ENCODE assay signal across 8 cellular contexts in the genomic region with DNA sequence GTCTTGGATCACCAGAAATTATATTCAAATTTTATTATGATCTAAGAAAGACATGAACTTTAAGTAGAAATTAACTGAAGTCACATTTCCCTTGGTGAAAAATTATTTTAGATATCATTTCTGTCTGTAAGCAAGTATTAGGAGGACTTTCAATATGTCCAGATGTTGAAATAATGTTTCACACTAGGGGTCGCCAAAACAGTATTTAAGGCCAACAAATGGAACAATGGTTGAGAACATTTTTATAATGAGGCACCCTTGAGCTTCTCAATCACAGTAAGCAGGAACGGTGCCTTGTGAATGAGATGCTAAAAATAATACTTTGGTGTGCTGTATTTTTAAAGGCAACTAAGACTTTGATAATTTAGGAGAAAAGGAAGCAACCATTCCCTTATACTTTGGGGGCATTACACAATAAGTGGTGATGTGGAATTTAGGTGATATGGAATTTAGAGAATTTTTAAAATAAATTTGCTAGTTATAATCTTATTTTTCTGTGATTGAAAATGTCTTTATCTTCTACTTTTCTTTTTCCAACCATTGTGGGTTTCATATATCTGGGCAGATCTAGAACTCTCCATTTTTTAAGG. TPM values are rescaled to one million over a fixed set of nuclear protein-coding genes. Genes with fewer than 3 reads are reported as not detected.
DNase-seq lines count a peak whose midpoint lies in the region; ATAC-seq and TF ChIP-seq lines count a peak whose summit lies in the region.

No MANE protein-coding gene starts in this region.

- no peaks in the 10 kb centered on the region for H3K4me1 ChIP-seq in OCI-LY7 (ENCODE audit: insufficient read depth, low read length, poor library complexity, severe bottlenecking)
- no peaks in the 10 kb centered on the region for H3K4me1 ChIP-seq in breast epithelium
- no peaks in the 10 kb centered on the region for H3K4me1 ChIP-seq in suprapubic skin

- no peak for TF ChIP-seq POLR2A in breast epithelium (IDR thresholded peaks at IDR 0.05)
- TF ChIP-seq POLR2A in suprapubic skin (IDR thresholded peaks at IDR 0.05) = no peak

- 0% methylated on average over 2 of the region's 2 CpGs for WGBS in suprapubic skin

- no peak overlapping the region for H3K27ac Mint-ChIP-seq in activated CD4-positive, alpha-beta T cell treated with anti-CD3 and anti-CD28 coated beads, Interleukin-2, amount 10 ng/mL, durations not matched to agents 24 days and 14 days

- CTCF ChIA-PET in OCI-LY7 (lab: Charles Lee; ENCODE audit: unreplicated experiment) = no interaction called here

- DNase-seq in activated CD4-positive, alpha-beta T cell treated with anti-CD3 and anti-CD28 coated beads, Interleukin-2, amount 10 ng/mL, durations not matched to agents 24 days and 14 days = peak; percentile 87
- DNase-seq in activated CD4-positive, alpha-beta T cell treated with anti-CD3 and anti-CD28 coated beads, Interleukin-2, amount 50 U/mL, for 1 hour = no peak
- peak; percentile 49 for DNase-seq in HS-5 (ENCODE audit: low read depth)
- peak; percentile 70 for DNase-seq in OCI-LY7 (ENCODE audit: low spot score)
- no peak for DNase-seq in breast epithelium (ENCODE audit: low spot score in 2 of 2)
- peak; percentile 75 for DNase-seq in kidney glomerular epithelial cell (lab: John Stamatoyannopoulos, UW)
- DNase-seq in suprapubic skin (ENCODE audit: low spot score in 2 of 2) = no peak

- no peaks in the 10 kb centered on the region for H3K36me3 ChIP-seq in OCI-LY7 (ENCODE audit: insufficient read depth, low read length)
- no peaks in the 10 kb centered on the region for H3K36me3 ChIP-seq in breast epithelium
- no peaks in the 10 kb centered on the region for H3K36me3 ChIP-seq in suprapubic skin

- H3K27me3 ChIP-seq in breast epithelium = no peaks in the 10 kb centered on the region
- no peaks in the 10 kb centered on the region for H3K27me3 ChIP-seq in suprapubic skin

- no peak for TF ChIP-seq EP300 in suprapubic skin (IDR thresholded peaks at IDR 0.05)

- H3K79me2 ChIP-seq in OCI-LY7 (ENCODE audit: insufficient read depth, low read depth, low read length) = no peaks in the 10 kb centered on the region

- H3K36me3 Mint-ChIP-seq in activated CD4-positive, alpha-beta T cell treated with anti-CD3 and anti-CD28 coated beads, Interleukin-2, amount 10 ng/mL, durations not matched to agents 24 days and 14 days (ENCODE audit: low read depth) = no peaks in the 10 kb centered on the region

- intact Hi-C loops in activated CD4-positive, alpha-beta T cell treated with anti-CD3 and anti-CD28 coated beads, Interleukin-2, amount 10 ng/mL, durations not matched to agents 24 days and 14 days (cut with micrococcal nuclease) = loop anchor here (1.0 to 10.0 kb wide), 6 partner anchors 26 to 1110 kb away; partner anchors contain the start of gene STX11
- intact Hi-C loops in OCI-LY7 (cut with micrococcal nuclease; ENCODE audit: unreplicated experiment) = loop anchor here (1.0 to 5.0 kb wide), 3 partner anchors 112 to 377 kb away; no protein-coding TSS in a partner anchor
- intact Hi-C loops in breast epithelium (cut with DNase I; ENCODE audit: low total_unique reads) = no loop called here

- H4K20me1 ChIP-seq in OCI-LY7 (ENCODE audit: insufficient read depth, low read length) = no peaks in the 10 kb centered on the region

- no peaks in the 10 kb centered on the region for H3K9me3 ChIP-seq in OCI-LY7 (ENCODE audit: low read length)
- no peaks in the 10 kb centered on the region for H3K9me3 ChIP-seq in breast epithelium
- H3K9me3 ChIP-seq in suprapubic skin = no peaks in the 10 kb centered on the region

- no peak overlapping the region for H3K4me2 ChIP-seq in OCI-LY7 (ENCODE audit: low read length)

- ATAC-seq in GM19463 (IDR thresholded peaks at IDR 0.05; ENCODE audit: unreplicated experiment) = peak; percentile 81

- no TSS peak for BruUV-seq in OCI-LY7 (replicated peaks; lab: Mats Ljungman, UMichigan)

- H3K4me3 ChIP-seq in OCI-LY7 (ENCODE audit: low read depth, low read length, poor library complexity, severe bottlenecking) = no peak overlapping the region
- H3K4me3 ChIP-seq in breast epithelium = no peak overlapping the region
- H3K4me3 ChIP-seq in suprapubic skin = no peak overlapping the region

- H3K27ac ChIP-seq in OCI-LY7 (ENCODE audit: low read depth, low read length, poor library complexity, severe bottlenecking) (no peak overlapping the region), breast epithelium (no peak overlapping the region), suprapubic skin (no peak overlapping the region)

- H3K9me2 ChIP-seq in OCI-LY7 (ENCODE audit: insufficient read depth, low read length) = no peaks in the 10 kb centered on the region

- no peak overlapping the region for H3K4me3 Mint-ChIP-seq in activated CD4-positive, alpha-beta T cell treated with anti-CD3 and anti-CD28 coated beads, Interleukin-2, amount 10 ng/mL, durations not matched to agents 24 days and 14 days

- POLR2A ChIA-PET in OCI-LY7 (lab: Charles Lee) = no interaction called here

- no peaks in the 10 kb centered on the region for H3K9me3 Mint-ChIP-seq in activated CD4-positive, alpha-beta T cell treated with anti-CD3 and anti-CD28 coated beads, Interleukin-2, amount 10 ng/mL, durations not matched to agents 24 days and 14 days

- peak; percentile 91 for TF ChIP-seq CTCF in OCI-LY7 (conservative IDR thresholded peaks at IDR 0.05; ENCODE audit: low read length)
- TF ChIP-seq CTCF in breast epithelium (IDR thresholded peaks at IDR 0.05) = peak; percentile 36 to 73 (median 65)
- TF ChIP-seq CTCF in suprapubic skin (IDR thresholded peaks at IDR 0.05) = peak; percentile 27 to 34

- no peak overlapping the region for H2AFZ ChIP-seq in OCI-LY7 (ENCODE audit: low read length)

- H3K4me1 Mint-ChIP-seq in activated CD4-positive, alpha-beta T cell treated with anti-CD3 and anti-CD28 coated beads, Interleukin-2, amount 10 ng/mL, durations not matched to agents 24 days and 14 days = peaks cover 7% of the 10 kb centered on the region

- H3K27me3 Mint-ChIP-seq in activated CD4-positive, alpha-beta T cell treated with anti-CD3 and anti-CD28 coated beads, Interleukin-2, amount 10 ng/mL, durations not matched to agents 24 days and 14 days = peaks cover 6% of the 10 kb centered on the region

RNA-seq across cellular contexts. Expression of gene SF3B5, which starts 9.6 kb away (rescaled TPM):
- total RNA-seq in activated CD4-positive, alpha-beta T cell treated with anti-CD3 and anti-CD28 coated beads, Interleukin-2, amount 10 ng/mL, durations not matched to agents 24 days and 14 days = 214 and 217 TPM in 2 replicates
- 132 and 187 TPM in 2 replicates for total RNA-seq in OCI-LY7 (2014; rRNA removed; shearing (Covaris generic))
- total RNA-seq in OCI-LY7 (2022) (110 and 135 TPM in 2 replicates), breast epithelium (100 to 1,000 TPM; 122 to 176 (median 155) TPM), suprapubic skin (100 to 1,000 TPM; 111 to 218 (median 173) TPM)

RNA-seq across cellular contexts. Expression of gene STX11, which starts 45.3 kb away (rescaled TPM):
- 15.5 and 15.6 TPM in 2 replicates for total RNA-seq in activated CD4-positive, alpha-beta T cell treated with anti-CD3 and anti-CD28 coated beads, Interleukin-2, amount 10 ng/mL, durations not matched to agents 24 days and 14 days
- 0.16 and 0.21 TPM in 2 replicates for total RNA-seq in OCI-LY7 (2014; rRNA removed; shearing (Covaris generic))
- 1.1 and 1.3 TPM in 2 replicates for total RNA-seq in OCI-LY7 (2022)
- 10 to 100 TPM; 20.0 to 46.4 (median 22.8) TPM for total RNA-seq in breast epithelium
- total RNA-seq in suprapubic skin = 10 to 100 TPM; 12.4 to 28.2 (median 17.3) TPM

Comparison
In these comparisons a context has a peak if more than half of its experiments do, and no peak if none do; other contexts are left out.
1. DNase-seq: peak in activated CD4-positive, alpha-beta T cell treated with anti-CD3 and anti-CD28 coated beads, Interleukin-2, amount 10 ng/mL, durations not matched to agents 24 days and 14 days (single experiment), HS-5 (single experiment), OCI-LY7 (single experiment) and kidney glomerular epithelial cell (single experiment); none in activated CD4-positive, alpha-beta T cell treated with anti-CD3 and anti-CD28 coated beads, Interleukin-2, amount 50 U/mL, for 1 hour (single experiment), breast epithelium (0 of 2) and suprapubic skin (0 of 2).
2. CTCF ChIP-seq: peak in every context shown above with its lines; median percentile 91 in OCI-LY7; 65 in breast epithelium; 30 in suprapubic skin.